Comparison of ENCODE assay signal across 17 cellular contexts in genomic region chr4:22187203-22187835, GRCh38.
"Had no signal": no experiment of that assay in that cellular context is flagged by ENCODE, and none has a peak within 500 bp of the region (broad histone marks: within the 10 kb centered on the region; RNA-seq: fewer than 3 reads in every experiment).

No MANE protein-coding gene starts in this region.

- H3K4me3 ChIP-seq: neural progenitor cell, prostate gland, skin epidermis, transverse colon, uterus had no signal

- H3K36me3 Mint-ChIP-seq: activated naive CD8-positive, alpha-beta T cell; naive B cell; neural progenitor cell had no signal

- H3K4me1 ChIP-seq: prostate gland, transverse colon, uterus had no signal

- DNase-seq: activated CD4-positive, alpha-beta T cell treated with anti-CD3 and anti-CD28 coated beads for 36 hours; activated CD4-positive, alpha-beta T cell treated with anti-CD3 and anti-CD28 coated beads, Interleukin-2, amount 50 U/mL, for 48 hours; activated gamma-delta T cell treated with Interleukin-2 at 50 U/mL for 16 hours; activated T-cell treated with anti-CD3 and anti-CD28 coated beads for 4 hours; hypothalamus; islet precursor cell; naive B cell; right cardiac atrium; transverse colon; uterus had no signal

- H3K27me3 ChIP-seq: neural progenitor cell, transverse colon, uterus had no signal

- H3K9me3 ChIP-seq: prostate gland, transverse colon, uterus had no signal

- ATAC-seq: activated CD4-positive, alpha-beta T cell treated with anti-CD3 and anti-CD28 coated beads for 36 hours; left lobe of liver; right cardiac atrium had no signal

- H3K4me1 Mint-ChIP-seq: activated CD4-positive, alpha-beta T cell treated with anti-CD3 and anti-CD28 coated beads for 36 hours; naive B cell had no signal

- H3K4me3 Mint-ChIP-seq: activated CD4-positive, alpha-beta T cell treated with anti-CD3 and anti-CD28 coated beads for 36 hours; activated naive CD8-positive, alpha-beta T cell; activated T-helper 1 cell treated with anti-CD3 and anti-CD28 coated beads, Interleukin-12 subunit alpha, Interleukin-12 subunit beta, Interleukin-2, Interleukin-4 antibody, amounts not matched to agents 30 ng/mL and 10 ng/mL and 1 ng/mL, durations not matched to agents 14 hours and 24 hours and 36 hours; naive B cell; neural progenitor cell; stimulated activated naive CD8-positive, alpha-beta T cell treated with anti-CD3 and anti-CD28 coated beads, Interleukin-15, Interleukin-2, amounts not matched to agents 100 ng/mL and 50 ng/mL, for 24 hours had no signal

- H3K27ac Mint-ChIP-seq: activated CD4-positive, alpha-beta T cell treated with anti-CD3 and anti-CD28 coated beads for 36 hours; activated naive CD8-positive, alpha-beta T cell; activated T-helper 1 cell treated with anti-CD3 and anti-CD28 coated beads, Interleukin-12 subunit alpha, Interleukin-12 subunit beta, Interleukin-2, Interleukin-4 antibody, amounts not matched to agents 30 ng/mL and 10 ng/mL and 1 ng/mL, durations not matched to agents 14 hours and 24 hours and 36 hours; naive B cell; neural progenitor cell; stimulated activated naive CD8-positive, alpha-beta T cell treated with anti-CD3 and anti-CD28 coated beads, Interleukin-15, Interleukin-2, amounts not matched to agents 100 ng/mL and 50 ng/mL, for 24 hours had no signal

- H3K27me3 Mint-ChIP-seq: activated CD4-positive, alpha-beta T cell treated with anti-CD3 and anti-CD28 coated beads for 36 hours; activated naive CD8-positive, alpha-beta T cell; naive B cell; stimulated activated naive CD8-positive, alpha-beta T cell treated with anti-CD3 and anti-CD28 coated beads, Interleukin-15, Interleukin-2, amounts not matched to agents 100 ng/mL and 50 ng/mL, for 24 hours had no signal

- H3K36me3 ChIP-seq: neural progenitor cell, prostate gland, transverse colon, uterus had no signal

- H3K27ac ChIP-seq: neural progenitor cell, prostate gland, skin epidermis, transverse colon, uterus had no signal

- H3K9me3 Mint-ChIP-seq: activated T-helper 1 cell treated with anti-CD3 and anti-CD28 coated beads, Interleukin-12 subunit alpha, Interleukin-12 subunit beta, Interleukin-2, Interleukin-4 antibody, amounts not matched to agents 30 ng/mL and 10 ng/mL and 1 ng/mL, durations not matched to agents 14 hours and 24 hours and 36 hours; stimulated activated naive CD8-positive, alpha-beta T cell treated with anti-CD3 and anti-CD28 coated beads, Interleukin-15, Interleukin-2, amounts not matched to agents 100 ng/mL and 50 ng/mL, for 24 hours had no signal
